9 cellular contexts compared by ENCODE assay signal in the genomic region with DNA sequence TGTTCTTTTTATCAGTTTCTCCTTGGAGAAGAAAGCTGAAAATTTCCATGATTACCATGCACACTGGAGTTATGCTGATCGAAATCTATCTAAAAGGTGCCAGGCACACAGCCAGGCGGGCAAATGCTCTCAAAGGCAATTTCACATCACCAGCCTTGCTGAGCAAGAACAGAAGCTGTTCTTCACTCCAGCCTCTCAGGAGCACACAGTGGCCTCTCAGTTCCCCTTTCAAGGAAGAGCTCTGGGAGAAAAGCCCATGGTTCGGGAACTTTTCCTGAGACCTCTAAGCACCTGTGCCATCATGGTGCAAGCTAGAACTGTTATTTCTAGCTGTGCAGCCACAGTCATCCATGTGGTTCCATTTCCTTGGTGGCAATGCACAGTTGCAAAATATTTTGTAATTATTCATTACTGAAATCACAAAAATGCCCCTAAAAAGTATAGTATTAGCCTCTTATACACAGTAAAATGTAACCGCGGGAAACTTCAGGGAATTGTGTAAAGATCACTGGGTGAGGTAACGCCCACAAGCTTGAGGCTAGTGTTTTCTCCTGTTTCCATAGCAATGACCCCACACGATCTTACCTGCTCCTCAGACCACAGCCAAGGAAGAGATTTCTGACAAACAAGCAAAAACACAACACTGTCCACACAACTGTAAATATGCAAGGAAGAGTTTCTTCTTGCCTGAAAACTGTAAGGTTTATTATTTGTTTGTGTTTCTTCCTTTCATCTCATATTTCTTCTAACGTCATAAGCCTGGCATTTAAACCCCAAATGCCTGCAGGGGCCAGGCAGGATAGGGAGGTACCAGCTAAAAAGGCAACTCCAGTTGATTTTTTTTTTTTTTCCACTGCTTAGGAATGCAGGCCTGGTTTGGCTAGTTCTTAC.
DNase-seq lines count a peak whose midpoint lies in the region; ATAC-seq and TF ChIP-seq lines count a peak whose summit lies in the region.
"Had no signal": no experiment of that assay in that cellular context is flagged by ENCODE, and none has a peak within 500 bp of the region (broad histone marks: within the 10 kb centered on the region; RNA-seq: fewer than 3 reads in every experiment).

No MANE protein-coding gene starts in this region.

- no peaks in the 10 kb centered on the region for H3K9me2 ChIP-seq in SK-N-SH

- H3K36me3 Mint-ChIP-seq in H9 (ENCODE audit: insufficient read depth in 1 of 3, low read depth in 3 of 3) = no peaks in the 10 kb centered on the region; a peak in 1 of 7 replicates

- no peak overlapping the region for H2BK12ac ChIP-seq in H9 (ENCODE audit: insufficient read length, low read depth, low read length)

- H3F3A ChIP-seq in SK-N-SH (replicated peaks; ENCODE audit: insufficient read depth) = no peaks in the 10 kb centered on the region

- no peak overlapping the region for H2AFZ ChIP-seq in H9 (ENCODE audit: low read length)
- no peak overlapping the region for H2AFZ ChIP-seq in SK-N-SH (ENCODE audit: low read depth)
- peak overlapping the region; percentile 32 for H2AFZ ChIP-seq in osteoblast (ENCODE audit: low read length)

- H2BK120ac ChIP-seq in H9 (ENCODE audit: low read depth, low read length, poor library complexity, severe bottlenecking) = peak overlapping the region; percentile 97

- H3K4ac ChIP-seq in H9 (ENCODE audit: low read depth, low read length) = no peak overlapping the region; the same call in 1 of the 2 replicates

- H3K4me1 Mint-ChIP-seq in H9 = peaks cover 41 to 56% of the 10 kb centered on the region in 2 experiments

- no peak overlapping the region for H2BK15ac ChIP-seq in H9 (ENCODE audit: low read depth, low read length)

- no peak overlapping the region for H4K5ac ChIP-seq in H9 (ENCODE audit: insufficient read length, low read depth, low read length)

- peak in 1 of 2 experiments; percentile 88; a peak in 2 of 4 replicates for TF ChIP-seq EP300 in SK-N-SH (IDR thresholded peaks at IDR 0.05; ENCODE audit: borderline replicate concordance in 1 of 2, low read depth in 1 of 2, low read length in 1 of 2)

- H2BK5ac ChIP-seq in H9 (ENCODE audit: insufficient read length, low read length) = no peak overlapping the region

- no peaks in the 10 kb centered on the region for H3K9me3 ChIP-seq in A673 (ENCODE audit: low read depth, low read length, poor library complexity, severe bottlenecking)
- H3K9me3 ChIP-seq in H9 (ENCODE audit: control insufficient read depth, low read depth, low read length) = no peaks in the 10 kb centered on the region
- no peaks in the 10 kb centered on the region for H3K9me3 ChIP-seq in SK-N-SH
- H3K9me3 ChIP-seq in osteoblast (ENCODE audit: low read depth, low read length) = no peaks in the 10 kb centered on the region
- H3K9me3 ChIP-seq: heart left ventricle had no signal

- no peaks in the 10 kb centered on the region for H3K79me1 ChIP-seq in H9 (ENCODE audit: insufficient read depth, low read depth, low read length, poor library complexity, severe bottlenecking)

- H2BK20ac ChIP-seq in H9 (ENCODE audit: low read depth, low read length, poor library complexity, severe bottlenecking) = no peak overlapping the region

- H3K23ac ChIP-seq in H9 (ENCODE audit: insufficient read length, low read depth, low read length) = no peak overlapping the region

- H3K56ac ChIP-seq in H9 (ENCODE audit: insufficient read length, low read depth, low read length) = no peak overlapping the region

- DNase-seq in A673 (ENCODE audit: low spot score) (peak; percentile 22), H9 (peak; percentile 52), SK-N-SH (peak; percentile 42), fibroblast of gingiva (ENCODE audit: low read depth) (peak; percentile 97), osteoblast (ENCODE audit: insufficient read length, low spot score, missing footprints) (peak; percentile 84), NCI-H524 treated with DMSO at 0.1 percent for 48 hours (lab: John Stamatoyannopoulos, UW) (no peak)
- no peak for DNase-seq in stimulated activated CD4-positive, alpha-beta T cell treated with anti-CD3 and anti-CD28 coated beads, Interleukin-2, amount 100 ng/mL, for 48 hours

- no peaks in the 10 kb centered on the region for H3K27me3 ChIP-seq in A673 (replicated peaks; ENCODE audit: insufficient read depth, low read depth, low read length, poor library complexity)
- 0 out of 2 replicates have a peak, but pooled peaks cover 2% of the 10 kb centered on the region for H3K27me3 ChIP-seq in H9 (ENCODE audit: insufficient read depth, low read length)
- no peaks in the 10 kb centered on the region for H3K27me3 ChIP-seq in SK-N-SH (ENCODE audit: insufficient read depth)
- H3K27me3 ChIP-seq in osteoblast (ENCODE audit: insufficient read depth, low read length) = no peaks in the 10 kb centered on the region
- H3K27me3 ChIP-seq: heart left ventricle had no signal

- no peak overlapping the region for H3K4me3 ChIP-seq in A673 (ENCODE audit: low read depth, low read length, poor library complexity, severe bottlenecking)
- H3K4me3 ChIP-seq in SK-N-SH (ENCODE audit: low read depth in 2 of 2, low read length in 1 of 2) = no peak overlapping the region
- H3K4me3 ChIP-seq in osteoblast (ENCODE audit: insufficient read depth, low read length) = no peak overlapping the region
- H3K4me3 ChIP-seq: heart left ventricle had no signal

- H3K18ac ChIP-seq in H9 (ENCODE audit: insufficient read length, low read depth, low read length) = peak overlapping the region; percentile 92

- CTCF ChIA-PET in A673 (lab: Charles Lee) = no interaction called here
- CTCF ChIA-PET in SK-N-SH (lab: Yijun Ruan, JAX) = interaction anchor here (1.1 to 4.0 kb wide), 4 partner anchors 10 to 116 kb away, joined by 3 to 16 read pairs (median 3); no protein-coding TSS in a partner anchor

- TF ChIP-seq RAD21 in SK-N-SH (IDR thresholded peaks at IDR 0.05; ENCODE audit: low read length) = peak; percentile 41

- no TSS peak for BruUV-seq in A673 (replicated peaks; lab: Mats Ljungman, UMichigan)

- H3K27ac ChIP-seq in A673 (ENCODE audit: low read depth, low read length, poor library complexity, severe bottlenecking) = no peak overlapping the region
- H3K27ac ChIP-seq in H9 (ENCODE audit: insufficient read length, low read depth, low read length) = no peak overlapping the region
- H3K27ac ChIP-seq in SK-N-SH (ENCODE audit: low read depth in 2 of 2, low read length in 1 of 2) = peak overlapping the region in 1 of 2 experiments; percentile 90; a peak in 2 of 4 replicates
- peak overlapping the region; percentile 71 for H3K27ac ChIP-seq in osteoblast (ENCODE audit: low read depth, low read length)

- H3K4me1 ChIP-seq in A673 (ENCODE audit: insufficient read depth, low read length, poor library complexity, severe bottlenecking) (peaks cover 33% of the 10 kb centered on the region), H9 (ENCODE audit: insufficient read depth, low read length) (peaks cover 8% of the 10 kb centered on the region), SK-N-SH (ENCODE audit: control insufficient read depth in 1 of 2, insufficient read depth in 2 of 2, low read depth in 1 of 2, low read length in 1 of 2) (peaks cover 12 to 33% of the 10 kb centered on the region in 2 experiments; a peak in 3 of 4 replicates), osteoblast (ENCODE audit: insufficient read depth, low read length) (peaks cover 27% of the 10 kb centered on the region)

- H3K9ac ChIP-seq in H9 (ENCODE audit: extremely low read depth, insufficient read length, low read length) (no peak overlapping the region), SK-N-SH (no peak overlapping the region)

- no peak overlapping the region for H3K4me2 ChIP-seq in H9 (ENCODE audit: insufficient read depth, insufficient read length, low read length)
- no peak overlapping the region for H3K4me2 ChIP-seq in SK-N-SH
- peak overlapping the region; percentile 67 for H3K4me2 ChIP-seq in osteoblast (ENCODE audit: insufficient read depth, low read length)

- H4K20me1 ChIP-seq in H9 (ENCODE audit: control insufficient read depth, insufficient read depth, insufficient read length) = no peaks in the 10 kb centered on the region
- no peaks in the 10 kb centered on the region for H4K20me1 ChIP-seq in SK-N-SH (ENCODE audit: insufficient read depth)
- no peaks in the 10 kb centered on the region for H4K20me1 ChIP-seq in osteoblast (ENCODE audit: insufficient read depth, low read length)

- H3T11ph ChIP-seq in H9 (ENCODE audit: low read length) = peak overlapping the region; percentile 95

- POLR2A ChIA-PET in A673 (lab: Charles Lee; ENCODE audit: low non-redundant PET) (no interaction called here), SK-N-SH (lab: Yijun Ruan, JAX) (interaction anchor here (0.5 to 1.2 kb wide), 3 partner anchors 58 to 1618 kb away, joined by 3 read pairs; a partner anchor contains a TSS)

- intact Hi-C loops in A673 (cut with micrococcal nuclease; ENCODE audit: unreplicated experiment) = no loop called here

- WGBS in H9 (ENCODE audit: extremely low coverage, insufficient read length, low lambda C conversion rate) = no CpG with 5 or more reads among the region's 8 CpGs
- WGBS in SK-N-SH (ENCODE audit: low lambda C conversion rate) = 14% methylated on average over 8 of the region's 8 CpGs

- no peak overlapping the region for H2AK5ac ChIP-seq in H9 (ENCODE audit: insufficient read length, low read length)

- H4K8ac ChIP-seq in H9 (replicated peaks; ENCODE audit: insufficient read length, low read depth, low read length) = no peak overlapping the region

- H3K27me3 Mint-ChIP-seq in H9 (ENCODE audit: low read depth) = no peaks in the 10 kb centered on the region

- H3K9me3 Mint-ChIP-seq in H9 = no peaks in the 10 kb centered on the region

- H4K91ac ChIP-seq in H9 (ENCODE audit: insufficient read length, low read depth, low read length) = peak overlapping the region; percentile 81

- no peak overlapping the region for H3K4me3 Mint-ChIP-seq in H9

- no peaks in the 10 kb centered on the region for H3K36me3 ChIP-seq in A673 (ENCODE audit: insufficient read depth, low read length, poor library complexity, severe bottlenecking)
- H3K36me3 ChIP-seq in SK-N-SH (replicated peaks in 1 of 2; ENCODE audit: control insufficient read depth in 1 of 2, insufficient read depth in 2 of 2, low read length in 1 of 2) = no peaks in the 10 kb centered on the region
- no peaks in the 10 kb centered on the region for H3K36me3 ChIP-seq in osteoblast (ENCODE audit: insufficient read depth, low read length)
- H3K36me3 ChIP-seq: heart left ventricle had no signal

- peaks cover 2% of the 10 kb centered on the region for H3K23me2 ChIP-seq in H9 (ENCODE audit: insufficient read length, low read depth, low read length, poor library complexity, severe bottlenecking)

- no peak for ATAC-seq in HG03442 (IDR thresholded peaks at IDR 0.05; ENCODE audit: unreplicated experiment)

- TF ChIP-seq CTCF in A673 (conservative IDR thresholded peaks at IDR 0.05; ENCODE audit: low read depth, low read length) (no peak), H9 (conservative IDR thresholded peaks at IDR 0.05) (no peak), SK-N-SH (IDR thresholded peaks at IDR 0.05) (no peak), osteoblast (IDR thresholded peaks at IDR 0.05; ENCODE audit: extremely low read depth, low read depth, low read length) (no peak)

- H3K14ac ChIP-seq in H9 (ENCODE audit: insufficient read depth, low read length) = peak overlapping the region; percentile 76; the same call in 1 of the 2 replicates

- H3K27ac Mint-ChIP-seq in H9 = peak overlapping the region in 2 of 3 experiments; percentile 77 to 88; a peak in 4 of 7 replicates

- H3K79me2 ChIP-seq in H9 (ENCODE audit: insufficient read depth, low read length) = no peaks in the 10 kb centered on the region
- no peaks in the 10 kb centered on the region for H3K79me2 ChIP-seq in SK-N-SH (ENCODE audit: insufficient read depth)
- H3K79me2 ChIP-seq in osteoblast (ENCODE audit: insufficient read depth, low read length) = no peaks in the 10 kb centered on the region

Comparison
In these comparisons a context has a peak if more than half of its experiments do, and no peak if none do; other contexts are left out.
1. DNase-seq: peak in A673 (single experiment), H9 (single experiment), SK-N-SH (single experiment), fibroblast of gingiva (single experiment) and osteoblast (single experiment); none in stimulated activated CD4-positive, alpha-beta T cell treated with anti-CD3 and anti-CD28 coated beads, Interleukin-2, amount 100 ng/mL, for 48 hours (0 of 2) and NCI-H524 treated with DMSO at 0.1 percent for 48 hours (single experiment).